In the genomic region with DNA sequence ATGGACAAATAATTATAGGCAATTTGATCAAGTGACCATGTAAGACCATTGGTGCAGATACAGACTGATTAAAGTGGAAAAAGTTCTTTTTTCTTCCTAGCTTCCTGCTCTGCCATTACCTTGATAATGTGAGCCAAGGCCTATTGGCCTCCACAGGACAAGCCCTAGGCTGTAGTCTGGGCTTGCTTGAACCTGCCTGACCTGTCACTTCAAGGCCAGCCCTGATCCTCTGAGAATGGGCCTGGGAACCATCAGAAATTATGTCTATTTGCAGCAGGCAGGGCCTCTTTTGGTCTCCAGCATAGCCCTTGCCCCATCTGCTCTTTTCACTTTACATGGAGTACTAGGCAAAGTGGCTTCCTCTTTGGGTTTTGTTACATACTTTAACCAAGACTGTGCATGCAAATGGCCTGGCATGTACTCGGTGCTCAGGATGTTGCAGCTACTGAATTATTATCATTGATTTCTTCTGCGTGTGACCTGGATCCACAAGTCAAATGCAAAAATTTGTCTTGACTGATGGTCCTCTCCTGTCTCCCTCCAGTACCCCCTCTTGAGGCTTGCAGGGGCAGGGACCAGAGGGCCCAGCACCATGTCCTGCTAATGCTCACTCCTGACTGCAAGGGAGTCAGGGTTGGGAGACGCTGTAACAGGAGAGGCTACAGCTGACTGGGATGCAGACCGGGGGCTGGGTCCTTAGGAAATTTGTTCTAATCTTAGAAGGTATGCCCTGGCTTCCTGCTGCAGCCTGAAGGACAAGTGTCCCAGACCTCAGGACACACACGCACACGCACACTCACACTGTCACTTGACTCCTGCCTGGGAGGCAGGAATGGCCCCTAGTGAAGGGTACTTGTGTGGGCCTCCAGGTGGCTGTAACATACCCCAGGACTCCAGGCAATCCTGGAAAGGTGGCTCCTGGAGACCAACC, we compare ENCODE assay signal across 10 cellular contexts. TPM values are rescaled to one million over a fixed set of nuclear protein-coding genes. Genes with fewer than 3 reads are reported as not detected.
DNase-seq lines count a peak whose midpoint lies in the region; ATAC-seq lines count a peak whose summit lies in the region.
"Had no signal": no experiment of that assay in that cellular context is flagged by ENCODE, and none has a peak within 500 bp of the region (broad histone marks: within the 10 kb centered on the region; RNA-seq: fewer than 3 reads in every experiment).

No MANE protein-coding gene starts in this region.

- CTCF ChIA-PET in activated naive CD4-positive, alpha-beta T cell treated with anti-CD3 and anti-CD28 coated beads, Interleukin-2, amount 10 ng/mL, durations not matched to agents 7 days and 5 days (lab: Charles Lee): interaction anchor here (2.6 kb wide), 1 partner anchor 18 kb away, joined by 12 read pairs; no protein-coding TSS in a partner anchor

- no peaks in the 10 kb centered on the region for H3K27me3 Mint-ChIP-seq in activated naive CD4-positive, alpha-beta T cell treated with anti-CD3 and anti-CD28 coated beads, Interleukin-2, amount 10 ng/mL, durations not matched to agents 7 days and 5 days

- no peak overlapping the region for H3K4me3 Mint-ChIP-seq in activated naive CD4-positive, alpha-beta T cell treated with anti-CD3 and anti-CD28 coated beads, Interleukin-2, amount 10 ng/mL, durations not matched to agents 7 days and 5 days

- peaks cover 42% of the 10 kb centered on the region for H3K4me1 Mint-ChIP-seq in activated naive CD4-positive, alpha-beta T cell treated with anti-CD3 and anti-CD28 coated beads, Interleukin-2, amount 10 ng/mL, durations not matched to agents 7 days and 5 days

- H3K27ac Mint-ChIP-seq in activated naive CD4-positive, alpha-beta T cell treated with anti-CD3 and anti-CD28 coated beads, Interleukin-2, amount 10 ng/mL, durations not matched to agents 7 days and 5 days: no peak overlapping the region

- H3K36me3 Mint-ChIP-seq in activated naive CD4-positive, alpha-beta T cell treated with anti-CD3 and anti-CD28 coated beads, Interleukin-2, amount 10 ng/mL, durations not matched to agents 7 days and 5 days: peaks cover 76% of the 10 kb centered on the region

- intact Hi-C loops in posterior vena cava (cut with DNase I): no loop called here

- no peaks in the 10 kb centered on the region for H3K9me3 Mint-ChIP-seq in activated naive CD4-positive, alpha-beta T cell treated with anti-CD3 and anti-CD28 coated beads, Interleukin-2, amount 10 ng/mL, durations not matched to agents 7 days and 5 days

- ATAC-seq in GM19452 (IDR thresholded peaks at IDR 0.05; ENCODE audit: unreplicated experiment) (peak; percentile 59), HG03439 (IDR thresholded peaks at IDR 0.05; ENCODE audit: unreplicated experiment) (peak; percentile 54), HG03135 (IDR thresholded peaks at IDR 0.05; ENCODE audit: unreplicated experiment) (no peak)

- DNase-seq in ELF-1 (ENCODE audit: low read depth, low spot score): peak; percentile 50
- peak; percentile 46 for DNase-seq in germinal center (ENCODE audit: low spot score)
- DNase-seq in posterior vena cava (ENCODE audit: low spot score): no peak
- no peak for DNase-seq in activated naive CD4-positive, alpha-beta T cell treated with anti-CD3 and anti-CD28 coated beads, Interleukin-2, amount 10 ng/mL, durations not matched to agents 7 days and 5 days
- DNase-seq in hypothalamus (lab: John Stamatoyannopoulos, UW): no peak
- DNase-seq: EL, retina had no signal

RNA-seq across cellular contexts. Expression of gene RCSD1, which starts 39.4 kb away (rescaled TPM):
- 10 to 100 TPM; 14.1 to 15.2 TPM for total RNA-seq in posterior vena cava

RNA-seq across cellular contexts. Expression of gene MPZL1, which starts 52.3 kb away (rescaled TPM):
- 100 to 1,000 TPM; 120 to 146 TPM for total RNA-seq in posterior vena cava

Comparison
In these comparisons a context has a peak if more than half of its experiments do, and no peak if none do; other contexts are left out.
1. DNase-seq: peak in ELF-1 (single experiment) and germinal center (single experiment); none in posterior vena cava (single experiment), activated naive CD4-positive, alpha-beta T cell treated with anti-CD3 and anti-CD28 coated beads, Interleukin-2, amount 10 ng/mL, durations not matched to agents 7 days and 5 days (single experiment) and hypothalamus (0 of 51).